In genomic region chr11:39461065-39461464, GRCh38 we compare ENCODE assay signal across 23 cellular contexts.
"Had no signal": no experiment of that assay in that cellular context is flagged by ENCODE, and none has a peak within 500 bp of the region (broad histone marks: within the 10 kb centered on the region; RNA-seq: fewer than 3 reads in every experiment).

No MANE protein-coding gene starts in this region.

- ATAC-seq: left cardiac atrium; left lung; mucosa of descending colon; psoas muscle; right lobe of liver; stimulated activated naive B cell treated with anti-CD40 and anti-IgM and Interleukin-4, amounts not matched to agents 10 μg/mL and 1 μg/mL and 100 μg/mL, for 72 hours; upper lobe of right lung had no signal

- H3K9me3 ChIP-seq: esophagus squamous epithelium, left lung, psoas muscle, right lobe of liver, suprapubic skin, transverse colon, upper lobe of right lung, uterus had no signal

- H3K9ac ChIP-seq: neural progenitor cell had no signal

- H3K27ac ChIP-seq: coronary artery, esophagus squamous epithelium, left lung, neural progenitor cell, psoas muscle, right lobe of liver, suprapubic skin, transverse colon, upper lobe of right lung, uterus had no signal

- DNase-seq: dermis blood vessel endothelial cell; effector memory CD4-positive, alpha-beta T cell; esophagus squamous epithelium; foreskin melanocyte; immature natural killer cell; left cardiac atrium; left lung; mesendoderm; mucosa of descending colon; naive B cell; psoas muscle; retina; right lobe of liver; small intestine; stimulated activated CD4-positive, alpha-beta T cell treated with anti-CD3 and anti-CD28 coated beads, Interleukin-15, amount 100 ng/mL, for 24 hours; stimulated activated CD4-positive, alpha-beta T cell treated with anti-CD3 and anti-CD28 coated beads, Interleukin-2, amount 100 ng/mL, for 48 hours; stimulated activated naive B cell treated with anti-CD40 and anti-IgM and Interleukin-4, amounts not matched to agents 10 μg/mL and 1 μg/mL and 100 μg/mL, for 72 hours; transverse colon; upper lobe of right lung; uterus had no signal

- H3K4me3 ChIP-seq: coronary artery, esophagus squamous epithelium, left lung, mucosa of descending colon, neural progenitor cell, psoas muscle, right lobe of liver, suprapubic skin, transverse colon, upper lobe of right lung, uterus had no signal

- H3K36me3 ChIP-seq: esophagus squamous epithelium, left lung, neural progenitor cell, right lobe of liver, suprapubic skin, transverse colon, upper lobe of right lung, uterus had no signal
